8 cellular contexts compared by ENCODE assay signal in genomic region chr7:86469680-86470295, GRCh38.
DNase-seq lines count a peak whose midpoint lies in the region; ATAC-seq, FAIRE-seq and TF ChIP-seq lines count a peak whose summit lies in the region.

No MANE protein-coding gene starts in this region.

- DNase-seq in A549 (ENCODE audit: low read depth in 1 of 2, low spot score in 1 of 2), result peak; percentile 15 to 78
- DNase-seq in GM12865 (ENCODE audit: low read depth), result peak; percentile 83
- peak; percentile 65 for DNase-seq in HFF-Myc (ENCODE audit: extremely low read depth, low read depth)
- peak; percentile 76 for DNase-seq in Panc1 (ENCODE audit: low read depth, low spot score)
- peak; percentile 67 for DNase-seq in astrocyte of the spinal cord (ENCODE audit: low read depth, low spot score)
- DNase-seq in iris pigment epithelial cell (ENCODE audit: low read depth), result peak; percentile 63
- peak; percentile 2 for DNase-seq in stimulated activated CD4-positive, alpha-beta T cell treated with anti-CD3 and anti-CD28 coated beads, Interleukin-4, amount 100 ng/mL, for 1 hour

- CTCF ChIA-PET in A549 (lab: Yijun Ruan, JAX) (interaction anchor here (0.5 to 2.0 kb wide), 20 partner anchors 8 to 1236 kb away, joined by 3 to 20 read pairs (median 4); no protein-coding TSS in a partner anchor), Panc1 (lab: Charles Lee) (interaction anchor here (0.6 to 1.1 kb wide), 2 partner anchors 429 to 579 kb away, joined by 3 to 7 read pairs; no protein-coding TSS in a partner anchor)

- H3K27ac ChIP-seq in A549, result no peak overlapping the region
- no peak overlapping the region for H3K27ac ChIP-seq in Panc1 (ENCODE audit: low read length)

- peak; percentile 83 for FAIRE-seq in A549 (lab: Jason Lieb, UNC)

- peak; percentile 72 to 83 for TF ChIP-seq RAD21 in A549 (conservative IDR thresholded peaks at IDR 0.05 in 1 of 2, IDR thresholded peaks at IDR 0.05 in 1 of 2)

- H3K9ac ChIP-seq in Loucy (ENCODE audit: low read depth, low read length, poor library complexity, severe bottlenecking), result no peak overlapping the region

- WGBS in A549 (ENCODE audit: missing lambda C conversion rate), result 33% methylated on average over 9 of the region's 9 CpGs

- H3K4me3 ChIP-seq in A549, result no peak overlapping the region
- no peak overlapping the region for H3K4me3 ChIP-seq in GM12865 (ENCODE audit: low read depth, low read length)
- no peak overlapping the region for H3K4me3 ChIP-seq in HFF-Myc (replicated peaks; ENCODE audit: low read depth, low read length)
- no peak overlapping the region for H3K4me3 ChIP-seq in Loucy (ENCODE audit: low read length, poor library complexity, severe bottlenecking)
- no peak overlapping the region for H3K4me3 ChIP-seq in Panc1 (ENCODE audit: low read depth in 2 of 2, low read length in 2 of 2)
- H3K4me3 ChIP-seq in astrocyte of the spinal cord (ENCODE audit: low read depth, low read length), result no peak overlapping the region

- no peaks in the 10 kb centered on the region for H3K9me2 ChIP-seq in Loucy (replicated peaks; ENCODE audit: low read depth, low read length)

- H3K79me2 ChIP-seq in Loucy (ENCODE audit: insufficient read depth, low read length), result no peaks in the 10 kb centered on the region

- POLR2A ChIA-PET in A549 (lab: Yijun Ruan, JAX) (no interaction called here), Panc1 (lab: Charles Lee) (no interaction called here)

- in situ Hi-C loops in Panc1 (cut with HindIII; ENCODE audit: low pct_unique_long_range_greater_than_20kb, low sequenced_read_pairs), result no loop called here
- in situ Hi-C loops in astrocyte of the spinal cord (cut with HindIII; ENCODE audit: low sequenced_read_pairs), result no loop called here

- ATAC-seq in A549 (peak; percentile 90 to 91), Panc1 (peak; percentile 75; the same call in 1 of the 2 replicates)

- H3K9me3 ChIP-seq in A549, result no peaks in the 10 kb centered on the region
- no peaks in the 10 kb centered on the region for H3K9me3 ChIP-seq in Loucy (ENCODE audit: insufficient read depth, low read depth, low read length)
- H3K9me3 ChIP-seq in Panc1 (ENCODE audit: control insufficient read depth, insufficient read depth, low read depth, low read length), result no peaks in the 10 kb centered on the region

- H4K20me1 ChIP-seq in Loucy (ENCODE audit: insufficient read depth, low read length, poor library complexity, severe bottlenecking), result no peaks in the 10 kb centered on the region

- BruUV-seq in Panc1 (replicated peaks; lab: Mats Ljungman, UMichigan), result no TSS peak

- H3K4me2 ChIP-seq in A549 (no peak overlapping the region), Loucy (ENCODE audit: low read depth, low read length, poor library complexity, severe bottlenecking) (no peak overlapping the region)

- H3K36me3 ChIP-seq in Loucy (ENCODE audit: insufficient read depth, low read length), result no peaks in the 10 kb centered on the region
- no peaks in the 10 kb centered on the region; the same call in 1 of the 2 replicates for H3K36me3 ChIP-seq in Panc1 (ENCODE audit: control insufficient read depth, insufficient read depth, low read length)

- TF ChIP-seq CTCF in A549 (IDR thresholded peaks at IDR 0.05) (peak; percentile 74), GM12865 (IDR thresholded peaks at IDR 0.05; ENCODE audit: insufficient read depth, low read depth, low read length, missing control alignments) (peak; percentile 80), HFF-Myc (IDR thresholded peaks at IDR 0.05; ENCODE audit: low read depth, low read length, missing control alignments) (peak; percentile 67), Loucy (conservative IDR thresholded peaks at IDR 0.05; ENCODE audit: low read length) (peak; percentile 89), Panc1 (IDR thresholded peaks at IDR 0.05) (peak; percentile 82), astrocyte of the spinal cord (IDR thresholded peaks at IDR 0.05; ENCODE audit: low read depth, low read length) (peak; percentile 62)

- TF ChIP-seq POLR2A in A549 (IDR thresholded peaks at IDR 0.05; ENCODE audit: low read length), result no peak

- H3K4me1 ChIP-seq in A549, result no peaks in the 10 kb centered on the region
- H3K4me1 ChIP-seq in Loucy (ENCODE audit: insufficient read depth, low read length, poor library complexity, severe bottlenecking), result no peaks in the 10 kb centered on the region
- no peaks in the 10 kb centered on the region for H3K4me1 ChIP-seq in Panc1 (ENCODE audit: control insufficient read depth, insufficient read depth, low read length)

- intact Hi-C loops in Panc1 (cut with micrococcal nuclease; ENCODE audit: unreplicated experiment), result loop anchor here (1.0 to 10.0 kb wide), 2 partner anchors 435 to 579 kb away; no protein-coding TSS in a partner anchor

- no peaks in the 10 kb centered on the region for H3F3A ChIP-seq in Loucy (ENCODE audit: low read depth)

- H3K27me3 ChIP-seq in Loucy (ENCODE audit: insufficient read depth, low read length, poor library complexity, severe bottlenecking) (no peaks in the 10 kb centered on the region), Panc1 (ENCODE audit: control insufficient read depth, insufficient read depth, low read length) (no peaks in the 10 kb centered on the region)

- TF ChIP-seq EP300 in A549 (IDR thresholded peaks at IDR 0.05), result no peak

- peak overlapping the region; percentile 42; the same call in 1 of the 2 replicates for H2AFZ ChIP-seq in Loucy (ENCODE audit: low read length)

TF ChIP-seq in A549, 52 proteins besides CTCF, POLR2A, EP300 and RAD21:
- TF ChIP-seq SMC3 (IDR thresholded peaks at IDR 0.05) (peak; percentile 67), USF2 (IDR thresholded peaks at IDR 0.05) (peak; percentile 62), CEBPB (IDR thresholded peaks at IDR 0.05) (no peak), BHLHE40 (IDR thresholded peaks at IDR 0.05; ENCODE audit: low read depth, low read length) (peak; percentile 42; the same call in 1 of the 2 replicates)

Comparison
In these comparisons a context has a peak if more than half of its experiments do, and no peak if none do; other contexts are left out.
1. DNase-seq: peak in every context shown above with its lines; median percentile 83 in GM12865; 76 in Panc1; 67 in astrocyte of the spinal cord; 65 in HFF-Myc; 63 in iris pigment epithelial cell; 46 in A549; 2 in stimulated activated CD4-positive, alpha-beta T cell treated with anti-CD3 and anti-CD28 coated beads, Interleukin-4, amount 100 ng/mL, for 1 hour.